Comparison of ENCODE assay signal across 1 cellular context in the genomic region with DNA sequence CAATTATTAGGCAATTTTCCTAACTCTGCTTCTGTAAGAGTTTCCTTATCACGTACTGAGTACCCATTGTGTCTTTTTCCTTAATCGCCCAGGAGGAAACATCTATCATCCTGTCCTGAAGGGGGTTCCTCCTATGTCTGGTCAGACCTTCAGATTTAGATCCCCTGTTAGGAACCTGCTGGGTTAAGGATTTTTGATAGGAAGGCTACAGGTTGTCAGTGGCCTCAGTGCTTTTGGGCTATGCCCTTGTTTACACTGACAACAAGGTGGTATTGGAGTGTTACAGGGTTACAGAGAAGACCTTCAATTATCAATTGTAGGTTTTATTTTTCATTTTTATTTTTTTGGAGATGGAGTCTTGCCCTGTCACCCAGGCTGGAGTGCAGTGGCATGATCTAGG.
TF ChIP-seq lines count a peak whose summit lies in the region.

No MANE protein-coding gene starts in this region.

TF ChIP-seq in K562, 482 proteins besides CTCF, POLR2A, EP300 and RAD21:
- peak; percentile 35 for TF ChIP-seq MEIS2 (IDR thresholded peaks at IDR 0.05; ENCODE audit: partially characterized antibody)
